Comparison of ENCODE assay signal across 8 cellular contexts in the genomic region with DNA sequence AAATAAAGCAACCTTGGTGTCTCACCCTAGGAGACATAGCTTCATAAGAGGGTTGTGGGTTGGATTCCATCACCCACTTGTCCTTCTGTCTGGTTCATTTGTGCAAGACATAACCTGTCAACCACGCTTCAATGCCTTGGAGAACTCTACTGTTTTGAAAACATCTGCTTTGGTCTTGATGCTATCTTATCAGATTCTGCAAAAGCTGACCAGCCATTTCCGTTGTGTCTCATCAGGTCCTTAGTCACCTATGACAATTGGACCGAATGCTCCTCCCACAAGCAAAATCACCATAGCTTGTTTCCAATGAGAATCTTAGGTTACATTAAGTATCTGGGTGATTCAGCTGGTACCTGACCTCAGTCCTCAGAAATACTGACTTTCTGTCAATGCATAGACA. TPM values are rescaled to one million over a fixed set of nuclear protein-coding genes. Genes with fewer than 3 reads are reported as not detected.
A peak's percentile ranks its signal among the peaks of the same experiment; 100 is the strongest.
DNase-seq lines count a peak whose midpoint lies in the region; ATAC-seq and TF ChIP-seq lines count a peak whose summit lies in the region.

No MANE protein-coding gene starts in this region.

- TF ChIP-seq CTCF in dorsolateral prefrontal cortex (IDR thresholded peaks at IDR 0.05 in 54 of 56, conservative IDR thresholded peaks at IDR 0.05 in 2 of 56; ENCODE audit: low read depth in 1 of 56, partially characterized antibody in 56 of 56), result no peak

- no peaks in the 10 kb centered on the region for H3K27me3 ChIP-seq in dorsolateral prefrontal cortex

- H3K4me3 ChIP-seq in dorsolateral prefrontal cortex, result no peak overlapping the region

- peak overlapping the region in 29 of 59 donors; percentile 3 to 79 (median 52) for H3K27ac ChIP-seq in dorsolateral prefrontal cortex

- DNase-seq in activated T-cell treated with anti-CD3 and anti-CD28 coated beads, Interleukin-2, amount 50 U/mL, for 48 hours, result peak; percentile 57 to 65
- peak; percentile 27 for DNase-seq in stimulated activated CD4-positive, alpha-beta T cell treated with anti-CD3 and anti-CD28 coated beads, Interleukin-4, amount 100 ng/mL, for 1 hour
- no peak for DNase-seq in middle frontal gyrus (ENCODE audit: extremely low spot score, low spot score)
- DNase-seq in DMS153 treated with DMSO at 0.1 percent for 48 hours (lab: John Stamatoyannopoulos, UW; ENCODE audit: unreplicated experiment), result no peak
- no peak for DNase-seq in dorsolateral prefrontal cortex
- DNase-seq in ecto neural progenitor cell (ENCODE audit: low spot score), result no peak

- ATAC-seq in GM19035 (IDR thresholded peaks at IDR 0.05; ENCODE audit: unreplicated experiment) (peak; percentile 38), HG03432 (IDR thresholded peaks at IDR 0.05; ENCODE audit: unreplicated experiment) (peak; percentile 67)

- intact Hi-C loops in dorsolateral prefrontal cortex (cut with DNase I), result no loop called here

RNA-seq across cellular contexts. Expression of a gene that starts 35.4 kb away (rescaled TPM):
- 10 to 100 TPM in 119 of 120 experiments, 1 to 10 TPM in 1; 8.5 to 69.1 (median 36.3) TPM for total RNA-seq in dorsolateral prefrontal cortex

Comparison
In these comparisons a context has a peak if more than half of its experiments do, and no peak if none do; other contexts are left out.
1. DNase-seq: peak in activated T-cell treated with anti-CD3 and anti-CD28 coated beads, Interleukin-2, amount 50 U/mL, for 48 hours (2 of 2) and stimulated activated CD4-positive, alpha-beta T cell treated with anti-CD3 and anti-CD28 coated beads, Interleukin-4, amount 100 ng/mL, for 1 hour (single experiment); none in middle frontal gyrus (single experiment), DMS153 treated with DMSO at 0.1 percent for 48 hours (single experiment), dorsolateral prefrontal cortex (0 of 10) and ecto neural progenitor cell (single experiment).